21 cellular contexts compared by ENCODE assay signal in the genomic region with DNA sequence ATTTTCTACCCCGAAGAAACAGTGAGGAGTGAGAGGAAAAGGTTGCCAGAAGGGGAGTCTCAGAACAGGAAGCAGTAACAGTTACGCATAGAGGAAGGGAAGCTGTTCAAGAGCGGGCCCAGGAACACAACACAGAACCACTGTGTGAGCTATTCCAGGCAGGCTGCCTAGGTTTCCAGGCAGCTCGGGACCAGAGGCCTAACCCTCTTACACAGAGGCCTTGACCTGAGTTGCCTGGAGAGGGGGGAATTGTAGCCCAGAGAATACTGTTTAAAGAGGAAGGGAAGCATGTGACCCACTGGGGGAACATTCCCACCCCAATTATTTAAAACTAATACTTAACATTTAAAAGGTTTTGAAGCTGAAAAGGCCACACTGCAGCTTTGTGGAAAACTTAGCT.
A peak's percentile ranks its signal among the peaks of the same experiment; 100 is the strongest.
DNase-seq lines count a peak whose midpoint lies in the region; TF ChIP-seq lines count a peak whose summit lies in the region.
"Had no signal": no experiment of that assay in that cellular context is flagged by ENCODE, and none has a peak within 500 bp of the region (broad histone marks: within the 10 kb centered on the region; RNA-seq: fewer than 3 reads in every experiment).

No MANE protein-coding gene starts in this region.

- H3K4me3 Mint-ChIP-seq in glutamatergic neuron (ENCODE audit: unreplicated experiment) = peak overlapping the region; percentile 21
- H3K4me3 Mint-ChIP-seq: B cell; CD4-positive, alpha-beta T cell; CD8-positive, alpha-beta T cell had no signal

- TF ChIP-seq CTCF in glutamatergic neuron (IDR thresholded peaks at IDR 0.05; ENCODE audit: partially characterized antibody, unreplicated experiment) = no peak

- peaks cover 33% of the 10 kb centered on the region for H3K9me3 Mint-ChIP-seq in glutamatergic neuron (ENCODE audit: unreplicated experiment)

- peak in 27 of 61 donors; percentile 1 to 70 (median 28) for DNase-seq in caudate nucleus (lab: John Stamatoyannopoulos, UW)
- no peak for DNase-seq in glutamatergic neuron
- peak; percentile 56 for DNase-seq in putamen (ENCODE audit: low spot score)
- no peak for DNase-seq in NK-92 (lab: John Stamatoyannopoulos, UW; ENCODE audit: unreplicated experiment)
- DNase-seq in NCI-H748 (lab: John Stamatoyannopoulos, UW; ENCODE audit: unreplicated experiment) = no peak
- no peak for DNase-seq in NOMO-1 treated with DMSO at 0.1 percent for 48 hours (lab: John Stamatoyannopoulos, UW; ENCODE audit: unreplicated experiment)
- DNase-seq: AML-193; CD4-positive, alpha-beta T cell; CD8-positive, alpha-beta T cell; DMS 273 treated with DMSO at 0.1 percent for 48 hours; DMS153; DMS53; DMS79; DND-41; EL; GDM1 had no signal

- peaks cover 6% of the 10 kb centered on the region for H3K27me3 Mint-ChIP-seq in glutamatergic neuron (ENCODE audit: unreplicated experiment)
- H3K27me3 Mint-ChIP-seq: B cell; CD4-positive, alpha-beta T cell had no signal

- peak overlapping the region; percentile 3 for H3K27ac ChIP-seq in caudate nucleus (ENCODE audit: low read depth, low read length)
- H3K27ac ChIP-seq: 22Rv1; A549; BLaER1 treated with 17β-estradiol and CSF1 and Interleukin-3, amounts not matched to agents 10 nM and 100 nM; C4-2B had no signal

- H3K4me1 Mint-ChIP-seq in glutamatergic neuron (ENCODE audit: low read depth, unreplicated experiment) = no peaks in the 10 kb centered on the region
- H3K4me1 Mint-ChIP-seq: B cell had no signal

- H3K36me3 Mint-ChIP-seq in glutamatergic neuron (ENCODE audit: unreplicated experiment) = no peaks in the 10 kb centered on the region
- H3K36me3 Mint-ChIP-seq: CD8-positive, alpha-beta T cell had no signal

- no peak overlapping the region for H3K27ac Mint-ChIP-seq in glutamatergic neuron (ENCODE audit: unreplicated experiment)
- H3K27ac Mint-ChIP-seq: B cell; CD4-positive, alpha-beta T cell; CD8-positive, alpha-beta T cell had no signal
